Comparison of ENCODE assay signal across 23 cellular contexts in the genomic region with DNA sequence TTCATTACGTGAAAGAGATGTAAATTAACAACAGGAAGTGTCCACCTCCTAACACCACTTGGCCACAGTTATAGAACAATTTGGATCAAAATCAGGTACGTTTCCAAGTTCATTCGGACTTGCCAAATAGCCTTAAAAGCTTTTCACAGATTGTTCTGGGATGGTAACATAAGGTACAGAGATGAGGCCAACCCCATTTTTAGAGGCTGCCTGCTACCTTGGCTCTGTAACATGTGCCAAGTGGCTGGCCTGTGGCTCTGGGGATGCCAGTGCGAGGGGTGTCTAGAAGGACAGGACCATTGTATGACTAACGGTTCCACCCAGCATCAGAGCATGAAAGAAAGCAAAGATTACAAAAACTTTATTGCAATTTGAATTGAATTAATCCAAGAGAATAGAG.
"Had no signal": no experiment of that assay in that cellular context is flagged by ENCODE, and none has a peak within 500 bp of the region (broad histone marks: within the 10 kb centered on the region; RNA-seq: fewer than 3 reads in every experiment).

No MANE protein-coding gene starts in this region.

- H3K4me3 ChIP-seq: left lung, lower lobe of right lung, ovary, right atrium auricular region, right lobe of liver, smooth muscle cell, tibial nerve, vagina had no signal

- H3K27ac ChIP-seq: left lung, lower lobe of right lung, ovary, right atrium auricular region, right lobe of liver, tibial nerve, vagina had no signal

- H3K9me3 ChIP-seq: left lung, lower lobe of right lung, ovary, right atrium auricular region, right lobe of liver, tibial nerve, vagina had no signal

- H3K4me1 ChIP-seq: lower lobe of right lung, right lobe of liver, vagina had no signal

- H3K36me3 ChIP-seq: left lung, lower lobe of right lung, ovary, right atrium auricular region, right lobe of liver, tibial nerve, vagina had no signal

- H3K4me2 ChIP-seq: smooth muscle cell had no signal

- H3K27me3 Mint-ChIP-seq: naive B cell; progenitor cell of endocrine pancreas; stimulated activated memory B cell treated with anti-CD40 and anti-IgM and Interleukin-4, amounts not matched to agents 10 μg/mL and 1 μg/mL and 100 μg/mL, for 72 hours; type B pancreatic cell had no signal

- ATAC-seq: left colon; left lung; lower lobe of right lung; natural killer cell; right lobe of liver; stimulated activated memory B cell treated with anti-CD40 and anti-IgM and Interleukin-4, amounts not matched to agents 10 μg/mL and 1 μg/mL and 100 μg/mL, for 72 hours; stimulated activated naive CD8-positive, alpha-beta T cell treated with anti-CD3 and anti-CD28 coated beads, Interleukin-15, amount 100 ng/mL, for 72 hours had no signal

- DNase-seq: kidney; left colon; left lung; lower lobe of right lung; mesendoderm; naive B cell; natural killer cell; ovary; right lobe of liver; stimulated activated CD4-positive, alpha-beta T cell treated with anti-CD3 and anti-CD28 coated beads, Interleukin-1b, Interleukin-23, amount 100 ng/mL, for 48 hours; stimulated activated CD4-positive, alpha-beta T cell treated with anti-CD3 and anti-CD28 coated beads, Interleukin-2, amount 100 ng/mL, for 48 hours; stimulated activated CD4-positive, alpha-beta T cell treated with anti-CD3 and anti-CD28 coated beads, Interleukin-4, amount 100 ng/mL, for 4 hours; stimulated activated CD8-positive, alpha-beta memory T cell treated with anti-CD3 and anti-CD28 coated beads, Interleukin-4, amount 100 ng/mL, for 48 hours; stimulated activated naive CD4-positive, alpha-beta T cell treated with Interleukin-2 at 50 U/mL for 16 hours; stimulated activated naive CD8-positive, alpha-beta T cell treated with anti-CD3 and anti-CD28 coated beads, Interleukin-15, amount 100 ng/mL, for 72 hours had no signal

- H3K27ac Mint-ChIP-seq: mesothelial cell of epicardium; natural killer cell; progenitor cell of endocrine pancreas; stimulated activated memory B cell treated with anti-CD40 and anti-IgM and Interleukin-4, amounts not matched to agents 10 μg/mL and 1 μg/mL and 100 μg/mL, for 72 hours; stimulated activated naive CD8-positive, alpha-beta T cell treated with anti-CD3 and anti-CD28 coated beads, Interleukin-15, amount 100 ng/mL, for 72 hours; type B pancreatic cell had no signal

- H3K9me3 Mint-ChIP-seq: mesothelial cell of epicardium; naive B cell; natural killer cell; stimulated activated memory B cell treated with anti-CD40 and anti-IgM and Interleukin-4, amounts not matched to agents 10 μg/mL and 1 μg/mL and 100 μg/mL, for 72 hours; stimulated activated naive CD8-positive, alpha-beta T cell treated with anti-CD3 and anti-CD28 coated beads, Interleukin-15, amount 100 ng/mL, for 72 hours; type B pancreatic cell had no signal

- H3K4me3 Mint-ChIP-seq: mesothelial cell of epicardium; naive B cell; natural killer cell; stimulated activated memory B cell treated with anti-CD40 and anti-IgM and Interleukin-4, amounts not matched to agents 10 μg/mL and 1 μg/mL and 100 μg/mL, for 72 hours; stimulated activated naive CD8-positive, alpha-beta T cell treated with anti-CD3 and anti-CD28 coated beads, Interleukin-15, amount 100 ng/mL, for 72 hours; type B pancreatic cell had no signal

- H3K27me3 ChIP-seq: left lung, ovary, right atrium auricular region, tibial nerve, vagina had no signal

- H3K36me3 Mint-ChIP-seq: natural killer cell had no signal
